ENCODE assay signal across 37 cellular contexts in genomic region chr4:18556402-18556801, GRCh38.
"Had no signal": no experiment of that assay in that cellular context is flagged by ENCODE, and none has a peak within 500 bp of the region (broad histone marks: within the 10 kb centered on the region; RNA-seq: fewer than 3 reads in every experiment).

No MANE protein-coding gene starts in this region.

- H3K4me3 ChIP-seq: adrenal gland, ascending aorta, cardiac muscle cell had no signal

- H3K4me3 Mint-ChIP-seq: activated CD4-positive, alpha-beta memory T cell treated with anti-CD3 and anti-CD28 coated beads, Interleukin-2, amount 10 ng/mL, durations not matched to agents 7 days and 5 days; activated CD4-positive, alpha-beta T cell treated with anti-CD3 and anti-CD28 coated beads for 36 hours; activated CD4-positive, alpha-beta T cell treated with anti-CD3 and anti-CD28 coated beads, Interleukin-2, amount 10 ng/mL, durations not matched to agents 7 days and 5 days; activated CD8-positive, alpha-beta memory T cell treated with anti-CD3 and anti-CD28 coated beads, Interleukin-2, amount 10 ng/mL, durations not matched to agents 7 days and 5 days; activated CD8-positive, alpha-beta T cell treated with anti-CD3 and anti-CD28 coated beads, Interleukin-2, amount 10 ng/mL, durations not matched to agents 7 days and 5 days; activated naive CD4-positive, alpha-beta T cell treated with anti-CD3 and anti-CD28 coated beads for 36 hours; activated naive CD8-positive, alpha-beta T cell treated with anti-CD3 and anti-CD28 coated beads for 36 hours; activated T-cell treated with anti-CD3 and anti-CD28 coated beads, Interleukin-2, amount 50 U/mL, for 4 hours; activated T-cell treated with anti-CD3 and anti-CD28 coated beads, Interleukin-2, amount 50 U/mL, for 72 hours; activated T-helper 1 cell treated with anti-CD3 and anti-CD28 coated beads, Interleukin-12 subunit alpha, Interleukin-12 subunit beta, Interleukin-2, Interleukin-4 antibody, amounts not matched to agents 30 ng/mL and 10 ng/mL and 1 ng/mL, durations not matched to agents 14 hours and 24 hours and 36 hours; activated T-helper 17 cell treated with anti-CD3 and anti-CD28 coated beads, Interleukin-2, amount 50 U/mL, for 72 hours; brain; central memory CD8-positive, alpha-beta T cell; T-helper 1 cell treated with Interleukin-12 subunit alpha and Interleukin-12 subunit beta and Interleukin-4 antibody, amounts not matched to agents 30 μg/mL and 1 μg/mL, for 36 hours; T-helper 2 cell treated with Interferon-gamma antibody and Interleukin-4, amounts not matched to agents 5 μg/mL and 100 μg/mL, for 36 hours had no signal

- ATAC-seq: activated CD4-positive, alpha-beta T cell treated with anti-CD3 and anti-CD28 coated beads for 36 hours; activated CD4-positive, CD25-positive, alpha-beta regulatory T cell treated with anti-CD3 and anti-CD28 coated beads, Interleukin-2, amount 50 U/mL, for 24 hours; activated CD8-positive, alpha-beta memory T cell treated with anti-CD3 and anti-CD28 coated beads, Interleukin-2, amount 10 ng/mL, durations not matched to agents 7 days and 5 days; activated CD8-positive, alpha-beta T cell treated with anti-CD3 and anti-CD28 coated beads, Interleukin-2, amount 10 ng/mL, durations not matched to agents 7 days and 5 days; activated naive CD4-positive, alpha-beta T cell treated with anti-CD3 and anti-CD28 coated beads, Interleukin-2, amount 50 U/mL, for 72 hours; activated T-cell treated with anti-CD3 and anti-CD28 coated beads, Interleukin-2, amount 50 U/mL, for 4 hours; activated T-cell treated with anti-CD3 and anti-CD28 coated beads, Interleukin-2, amount 50 U/mL, for 72 hours; activated T-helper 17 cell treated with anti-CD3 and anti-CD28 coated beads, Interleukin-2, amount 50 U/mL, for 72 hours had no signal

- H3K9me3 Mint-ChIP-seq: activated CD4-positive, alpha-beta memory T cell treated with anti-CD3 and anti-CD28 coated beads, Interleukin-2, amount 10 ng/mL, durations not matched to agents 7 days and 5 days; activated naive CD8-positive, alpha-beta T cell treated with anti-CD3 and anti-CD28 coated beads for 36 hours; activated T-cell treated with anti-CD3 and anti-CD28 coated beads, Interleukin-2, amount 50 U/mL, for 4 hours; activated T-helper 1 cell treated with anti-CD3 and anti-CD28 coated beads, Interleukin-12 subunit alpha, Interleukin-12 subunit beta, Interleukin-2, Interleukin-4 antibody, amounts not matched to agents 30 ng/mL and 10 ng/mL and 1 ng/mL, durations not matched to agents 14 hours and 24 hours and 36 hours; T-helper 2 cell treated with Interferon-gamma antibody and Interleukin-4, amounts not matched to agents 5 μg/mL and 100 μg/mL, for 36 hours had no signal

- H3K27me3 Mint-ChIP-seq: activated CD4-positive, alpha-beta memory T cell treated with anti-CD3 and anti-CD28 coated beads, Interleukin-2, amount 10 ng/mL, durations not matched to agents 7 days and 5 days; activated CD4-positive, alpha-beta T cell treated with anti-CD3 and anti-CD28 coated beads, Interleukin-2, amount 10 ng/mL, durations not matched to agents 7 days and 5 days; activated CD8-positive, alpha-beta memory T cell treated with anti-CD3 and anti-CD28 coated beads, Interleukin-2, amount 10 ng/mL, durations not matched to agents 7 days and 5 days had no signal

- H3K36me3 ChIP-seq: adrenal gland, ascending aorta, cardiac muscle cell had no signal

- H3K36me3 Mint-ChIP-seq: activated CD8-positive, alpha-beta memory T cell treated with anti-CD3 and anti-CD28 coated beads, Interleukin-2, amount 10 ng/mL, durations not matched to agents 7 days and 5 days; activated naive CD8-positive, alpha-beta T cell treated with anti-CD3 and anti-CD28 coated beads for 36 hours; brain had no signal

- H3K27ac Mint-ChIP-seq: activated CD4-positive, alpha-beta memory T cell treated with anti-CD3 and anti-CD28 coated beads, Interleukin-2, amount 10 ng/mL, durations not matched to agents 7 days and 5 days; activated CD4-positive, alpha-beta T cell treated with anti-CD3 and anti-CD28 coated beads for 36 hours; activated CD4-positive, alpha-beta T cell treated with anti-CD3 and anti-CD28 coated beads, Interleukin-2, amount 10 ng/mL, durations not matched to agents 7 days and 5 days; activated CD8-positive, alpha-beta memory T cell treated with anti-CD3 and anti-CD28 coated beads, Interleukin-2, amount 10 ng/mL, durations not matched to agents 7 days and 5 days; activated CD8-positive, alpha-beta T cell treated with anti-CD3 and anti-CD28 coated beads, Interleukin-2, amount 10 ng/mL, durations not matched to agents 7 days and 5 days; activated naive CD4-positive, alpha-beta T cell treated with anti-CD3 and anti-CD28 coated beads for 36 hours; activated naive CD4-positive, alpha-beta T cell treated with anti-CD3 and anti-CD28 coated beads, Interleukin-2, amount 50 U/mL, for 72 hours; activated naive CD8-positive, alpha-beta T cell treated with anti-CD3 and anti-CD28 coated beads for 36 hours; activated T-cell treated with anti-CD3 and anti-CD28 coated beads, Interleukin-2, amount 50 U/mL, for 72 hours; activated T-helper 1 cell treated with anti-CD3 and anti-CD28 coated beads, Interleukin-12 subunit alpha, Interleukin-12 subunit beta, Interleukin-2, Interleukin-4 antibody, amounts not matched to agents 30 ng/mL and 10 ng/mL and 1 ng/mL, durations not matched to agents 14 hours and 24 hours and 36 hours; activated T-helper 17 cell treated with anti-CD3 and anti-CD28 coated beads, Interleukin-2, amount 50 U/mL, for 72 hours; brain; T-helper 1 cell treated with Interleukin-12 subunit alpha and Interleukin-12 subunit beta and Interleukin-4 antibody, amounts not matched to agents 30 μg/mL and 1 μg/mL, for 36 hours; T-helper 2 cell treated with Interferon-gamma antibody and Interleukin-4, amounts not matched to agents 5 μg/mL and 100 μg/mL, for 36 hours had no signal

- H3K4me1 Mint-ChIP-seq: activated CD4-positive, alpha-beta memory T cell treated with anti-CD3 and anti-CD28 coated beads, Interleukin-2, amount 10 ng/mL, durations not matched to agents 7 days and 5 days; activated CD4-positive, alpha-beta T cell treated with anti-CD3 and anti-CD28 coated beads for 36 hours; activated CD4-positive, alpha-beta T cell treated with anti-CD3 and anti-CD28 coated beads, Interleukin-2, amount 10 ng/mL, durations not matched to agents 7 days and 5 days; activated CD8-positive, alpha-beta memory T cell treated with anti-CD3 and anti-CD28 coated beads, Interleukin-2, amount 10 ng/mL, durations not matched to agents 7 days and 5 days; activated naive CD8-positive, alpha-beta T cell treated with anti-CD3 and anti-CD28 coated beads for 36 hours; activated T-helper 17 cell treated with anti-CD3 and anti-CD28 coated beads, Interleukin-2, amount 50 U/mL, for 72 hours; brain; central memory CD8-positive, alpha-beta T cell had no signal

- H3K9me3 ChIP-seq: adrenal gland, ascending aorta had no signal

- DNase-seq: activated CD4-positive, alpha-beta memory T cell treated with anti-CD3 and anti-CD28 coated beads, Interleukin-2, amount 10 ng/mL, durations not matched to agents 7 days and 5 days; activated CD4-positive, alpha-beta T cell treated with anti-CD3 and anti-CD28 coated beads for 1 hour; activated CD4-positive, alpha-beta T cell treated with anti-CD3 and anti-CD28 coated beads for 36 hours; activated CD4-positive, alpha-beta T cell treated with anti-CD3 and anti-CD28 coated beads for 48 hours; activated CD4-positive, alpha-beta T cell treated with anti-CD3 and anti-CD28 coated beads, Interleukin-2, amount 10 ng/mL, durations not matched to agents 7 days and 5 days; activated CD4-positive, alpha-beta T cell treated with anti-CD3 and anti-CD28 coated beads, Interleukin-2, amount 50 U/mL, for 48 hours; activated CD4-positive, CD25-positive, alpha-beta regulatory T cell; activated CD8-positive, alpha-beta memory T cell treated with anti-CD3 and anti-CD28 coated beads for 24 hours; activated CD8-positive, alpha-beta memory T cell treated with anti-CD3 and anti-CD28 coated beads, Interleukin-2, amount 10 ng/mL, durations not matched to agents 7 days and 5 days; activated CD8-positive, alpha-beta memory T cell treated with anti-CD3 and anti-CD28 coated beads, Interleukin-2, amount 50 U/mL, for 48 hours; activated CD8-positive, alpha-beta T cell treated with anti-CD3 and anti-CD28 coated beads, Interleukin-2, amount 10 ng/mL, durations not matched to agents 7 days and 5 days; activated effector memory CD4-positive, alpha-beta T cell treated with anti-CD3 and anti-CD28 coated beads, Interleukin-2, amount 50 U/mL, for 16 hours; activated gamma-delta T cell treated with Interleukin-2 at 50 U/mL for 16 hours; activated naive CD4-positive, alpha-beta T cell; activated naive CD4-positive, alpha-beta T cell treated with anti-CD3 and anti-CD28 coated beads for 36 hours; activated naive CD4-positive, alpha-beta T cell treated with anti-CD3 and anti-CD28 coated beads, Interleukin-2, amount 50 U/mL, for 16 hours; activated naive CD8-positive, alpha-beta T cell treated with anti-CD3 and anti-CD28 coated beads for 36 hours; activated T-cell treated with anti-CD3 and anti-CD28 coated beads, Interleukin-2, amount 50 U/mL, for 4 hours; activated T-cell treated with anti-CD3 and anti-CD28 coated beads, Interleukin-2, amount 50 U/mL, for 72 hours; adrenal gland; amniotic stem cell; caudate nucleus; cerebellar nuclear complex; T-helper 1 cell; T-helper 2 cell; T-helper 9 cell had no signal

- H3K27ac ChIP-seq: adrenal gland, ascending aorta, cardiac muscle cell, VCaP had no signal

- H3K27me3 ChIP-seq: adrenal gland, ascending aorta, cardiac muscle cell had no signal

- H3K4me1 ChIP-seq: adrenal gland, ascending aorta had no signal
